Comparison of ENCODE assay signal across 25 cellular contexts in genomic region chr11:26377619-26378018, GRCh38. TPM values are rescaled to one million over a fixed set of nuclear protein-coding genes. Genes with fewer than 3 reads are reported as not detected.
"Had no signal": no experiment of that assay in that cellular context is flagged by ENCODE, and none has a peak within 500 bp of the region (broad histone marks: within the 10 kb centered on the region; RNA-seq: fewer than 3 reads in every experiment).

No MANE protein-coding gene starts in this region.

- H3K4me3 ChIP-seq: MG63, SJSA1, SK-N-MC had no signal

- H3K9me3 ChIP-seq: SJSA1 had no signal

- H3K4me1 ChIP-seq: SJSA1 had no signal

- H3K27me3 ChIP-seq: MG63, SJSA1 had no signal

- FAIRE-seq: HTR-8/SVneo, RCC 7860 had no signal

- DNase-seq: Karpas-422, KG1, MG63, NCI-H1092, NCI-H1105 treated with DMSO at 0.1 percent for 48 hours, NCI-H1417 treated with DMSO at 0.1 percent for 48 hours, NCI-H146, NCI-H1694 treated with DMSO at 0.1 percent for 48 hours, NCI-H1930, NCI-H2081, NCI-H2107, NCI-H2227 treated with DMSO at 0.1 percent for 48 hours, NCI-H446, NCI-H510A, NCI-H524 treated with DMSO at 0.1 percent for 48 hours, NCI-H69, NCI-H774, Right ventricle myocardium superior, RPMI8226, SIG-M5 had no signal

- H3K27ac ChIP-seq: HL-60, SJSA1, SK-N-MC had no signal

- H3K36me3 ChIP-seq: MG63, SJSA1 had no signal

RNA-seq across cellular contexts. Expression of gene ANO3, which starts 45.7 kb away (rescaled TPM):
- total RNA-seq: SJSA1 had no signal
